11 cellular contexts compared by ENCODE assay signal in genomic region chr18:8946046-8946838, GRCh38.
DNase-seq lines count a peak whose midpoint lies in the region; ATAC-seq and TF ChIP-seq lines count a peak whose summit lies in the region.
"Had no signal": no experiment of that assay in that cellular context is flagged by ENCODE, and none has a peak within 500 bp of the region (broad histone marks: within the 10 kb centered on the region; RNA-seq: fewer than 3 reads in every experiment).

No MANE protein-coding gene starts in this region.

- H3K36me3 ChIP-seq in skeletal muscle satellite cell (ENCODE audit: insufficient read depth, low read length) (no peaks in the 10 kb centered on the region), spleen (no peaks in the 10 kb centered on the region)

- intact Hi-C loops in spleen (cut with DNase I; ENCODE audit: low total_unique reads): no loop called here

- no peaks in the 10 kb centered on the region for H3K27me3 ChIP-seq in skeletal muscle satellite cell (ENCODE audit: control insufficient read depth, insufficient read depth, low read length)
- H3K27me3 ChIP-seq in spleen (replicated peaks in 1 of 7): no peaks in the 10 kb centered on the region

- H3K4me2 ChIP-seq in skeletal muscle satellite cell (ENCODE audit: low read length): peak overlapping the region; percentile 36

- H3K9me3 ChIP-seq in skeletal muscle satellite cell (replicated peaks; ENCODE audit: low read length): peaks cover 5% of the 10 kb centered on the region
- H3K9me3 ChIP-seq in spleen: peaks cover 0 to 6% (median 0%) of the 10 kb centered on the region in 8 donors

- TF ChIP-seq POLR2A in spleen (IDR thresholded peaks at IDR 0.05): no peak

- ATAC-seq in SK-N-SH treated with all-trans-retinoic acid at 6 μM for 48 hours: no peak; the same call in 2 of the 3 replicates
- ATAC-seq: activated CD8-positive, alpha-beta T cell treated with anti-CD3 and anti-CD28 coated beads for 36 hours; naive thymus-derived CD4-positive, alpha-beta T cell had no signal

- no peak for TF ChIP-seq CTCF in fibroblast of mammary gland (conservative IDR thresholded peaks at IDR 0.05; ENCODE audit: control insufficient read depth, insufficient read depth, low read depth, low read length)
- no peak for TF ChIP-seq CTCF in spleen (IDR thresholded peaks at IDR 0.05 in 8 of 11, conservative IDR thresholded peaks at IDR 0.05 in 3 of 11)

- peak overlapping the region; percentile 61 for H3K9ac ChIP-seq in skeletal muscle satellite cell (ENCODE audit: low read depth, low read length)

- H3K4me3 ChIP-seq in fibroblast of mammary gland (ENCODE audit: control insufficient read depth, low read depth, low read length) (no peak overlapping the region), skeletal muscle satellite cell (ENCODE audit: low read length) (no peak overlapping the region), spleen (no peak overlapping the region)

- 79 to 92% (median 84%) methylated on average over 5 of the region's 5 CpGs for WGBS in spleen, 5 donors

- no peak overlapping the region for H3K27ac ChIP-seq in spleen

- H3K4me1 ChIP-seq in skeletal muscle satellite cell (ENCODE audit: control insufficient read depth, insufficient read depth, low read length) (peaks cover 50% of the 10 kb centered on the region), spleen (peaks cover 0 to 14% (median 7%) of the 10 kb centered on the region in 6 donors)

- DNase-seq in GM04504 (ENCODE audit: low read depth): peak; percentile 85
- peak; percentile 98 for DNase-seq in fibroblast of mammary gland (ENCODE audit: low read depth)
- DNase-seq in NCI-H524 treated with DMSO at 0.1 percent for 48 hours (lab: John Stamatoyannopoulos, UW): no peak
- DNase-seq in NCI-H1694 treated with DMSO at 0.1 percent for 48 hours (lab: John Stamatoyannopoulos, UW): no peak
- DNase-seq in spleen: no peak
- DNase-seq: activated CD8-positive, alpha-beta T cell treated with anti-CD3 and anti-CD28 coated beads for 36 hours; activated naive CD4-positive, alpha-beta T cell treated with anti-CD3 and anti-CD28 coated beads, Interleukin-2, amount 50 U/mL, for 16 hours; naive thymus-derived CD4-positive, alpha-beta T cell; NCI-H187 treated with DMSO at 0.1 percent for 48 hours had no signal

TF ChIP-seq in SK-N-SH treated with all-trans-retinoic acid at 6 μM for 48 hours, 23 proteins besides CTCF, POLR2A, EP300 and RAD21:
- TF ChIP-seq ZNF8 (CRISPR knock-in tag; IDR thresholded peaks at IDR 0.05) (peak; percentile 98), ZNF70 (CRISPR knock-in tag; IDR thresholded peaks at IDR 0.05) (no peak)

Comparison
In these comparisons a context has a peak if more than half of its experiments do, and no peak if none do; other contexts are left out.
1. DNase-seq: peak in GM04504 (single experiment) and fibroblast of mammary gland (single experiment); none in NCI-H524 treated with DMSO at 0.1 percent for 48 hours (single experiment), NCI-H1694 treated with DMSO at 0.1 percent for 48 hours (single experiment) and spleen (single experiment).